In the genomic region with DNA sequence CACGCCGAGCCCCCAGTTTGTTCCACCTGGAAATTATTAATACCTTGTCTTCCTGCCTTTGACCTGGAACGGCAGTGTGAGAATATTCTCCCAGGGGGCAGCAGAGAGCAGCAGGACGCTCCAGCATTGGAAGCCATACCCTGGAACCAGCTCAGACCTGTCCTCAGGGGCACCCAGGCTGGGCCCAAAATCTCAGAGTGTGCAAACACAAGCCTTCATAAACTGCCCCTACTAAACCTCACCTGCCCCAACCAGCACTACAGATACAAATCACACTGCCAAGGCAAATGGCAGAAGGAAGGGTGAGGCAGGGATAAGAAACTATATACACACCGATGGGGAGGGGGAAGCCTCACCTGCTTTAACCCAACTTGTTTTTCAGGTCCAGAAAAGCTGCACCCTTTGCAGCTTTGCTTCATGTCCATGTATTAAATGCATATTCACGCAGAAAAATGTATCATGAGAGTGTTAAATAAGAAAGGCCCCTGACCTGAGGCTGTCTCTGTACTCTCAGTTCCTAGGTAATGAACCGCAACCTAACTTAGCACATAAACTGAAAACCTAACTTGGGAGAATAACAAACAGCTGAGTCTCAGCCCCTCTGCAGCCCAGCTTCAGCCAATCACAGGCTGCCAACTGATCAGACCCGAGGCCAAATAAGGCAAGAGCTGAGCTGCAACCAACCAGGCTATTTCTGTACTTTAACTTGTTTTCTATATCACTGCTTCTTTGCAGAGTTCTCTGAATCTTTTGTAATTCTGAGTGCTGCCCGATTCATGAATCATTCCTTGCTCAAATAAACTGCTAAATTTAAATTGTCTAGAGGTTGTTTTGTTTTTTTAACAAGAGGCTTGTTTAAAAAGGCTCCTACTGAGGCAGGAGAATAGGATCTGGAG, we compare ENCODE assay signal across 8 cellular contexts.
DNase-seq lines count a peak whose midpoint lies in the region; ATAC-seq, FAIRE-seq and TF ChIP-seq lines count a peak whose summit lies in the region.

No MANE protein-coding gene starts in this region.

- no peak overlapping the region for H4K91ac ChIP-seq in H9 (ENCODE audit: insufficient read length, low read depth, low read length)

- no peak overlapping the region for H3T11ph ChIP-seq in H9 (ENCODE audit: low read length)

- peak overlapping the region; percentile 36 for H4K5ac ChIP-seq in H9 (ENCODE audit: insufficient read length, low read depth, low read length)

- in situ Hi-C loops in SK-MEL-5 (cut with HindIII; ENCODE audit: low pct_unique_long_range_greater_than_20kb, low sequenced_read_pairs) = no loop called here

- H3K27ac ChIP-seq in H9 (ENCODE audit: insufficient read length, low read depth, low read length) (peak overlapping the region; percentile 24), hepatocyte (peak overlapping the region; percentile 39)

- H3K9ac ChIP-seq in H9 (ENCODE audit: extremely low read depth, insufficient read length, low read length) = peak overlapping the region; percentile 35

- no peaks in the 10 kb centered on the region for H3K9me3 Mint-ChIP-seq in H9
- no peaks in the 10 kb centered on the region for H3K9me3 Mint-ChIP-seq in activated naive CD4-positive, alpha-beta T cell treated with anti-CD3 and anti-CD28 coated beads, Interleukin-2, amount 50 U/mL, for 72 hours

- H3K27ac Mint-ChIP-seq in H9 = peak overlapping the region; percentile 60 to 89 (median 76); a peak in 5 of 7 replicates
- H3K27ac Mint-ChIP-seq in activated naive CD4-positive, alpha-beta T cell treated with anti-CD3 and anti-CD28 coated beads, Interleukin-2, amount 50 U/mL, for 72 hours = peak overlapping the region in 1 of 2 donors; percentile 71

- ATAC-seq in activated naive CD4-positive, alpha-beta T cell treated with anti-CD3 and anti-CD28 coated beads, Interleukin-2, amount 50 U/mL, for 72 hours = peak; percentile 84 to 91

- TF ChIP-seq CTCF in GM12872 (IDR thresholded peaks at IDR 0.05; ENCODE audit: insufficient read depth, low read depth, low read length) (peak; percentile 81), H9 (conservative IDR thresholded peaks at IDR 0.05) (peak; percentile 89), LNCAP (IDR thresholded peaks at IDR 0.05) (peak; percentile 83), hepatocyte (IDR thresholded peaks at IDR 0.05; ENCODE audit: poor library complexity) (peak; percentile 68)

- H3K18ac ChIP-seq in H9 (ENCODE audit: insufficient read length, low read depth, low read length) = peak overlapping the region; percentile 82

- H2AK5ac ChIP-seq in H9 (ENCODE audit: insufficient read length, low read length) = no peak overlapping the region

- no CpG with 5 or more reads among the region's 9 CpGs for WGBS in H9 (ENCODE audit: extremely low coverage, insufficient read length, low lambda C conversion rate)
- 61% methylated on average over 9 of the region's 9 CpGs for WGBS in hepatocyte (ENCODE audit: low lambda C conversion rate, missing lambda C conversion rate)

- FAIRE-seq in RCC 7860 (lab: Jason Lieb, UNC) = no peak

- H2BK120ac ChIP-seq in H9 (ENCODE audit: low read depth, low read length, poor library complexity, severe bottlenecking) = no peak overlapping the region

- H3K4me1 ChIP-seq in H9 (ENCODE audit: insufficient read depth, low read length) (peaks cover 3% of the 10 kb centered on the region; the same call in 1 of the 2 replicates), hepatocyte (ENCODE audit: insufficient read depth) (no peaks in the 10 kb centered on the region)

- no peak overlapping the region for H2BK5ac ChIP-seq in H9 (ENCODE audit: insufficient read length, low read length)

- no peaks in the 10 kb centered on the region for H3K9me3 ChIP-seq in H9 (ENCODE audit: control insufficient read depth, low read depth, low read length)
- H3K9me3 ChIP-seq in hepatocyte (ENCODE audit: low read depth) = no peaks in the 10 kb centered on the region

- H3K79me2 ChIP-seq in H9 (ENCODE audit: insufficient read depth, low read length) = no peaks in the 10 kb centered on the region
- H3K79me2 ChIP-seq in hepatocyte = no peaks in the 10 kb centered on the region

- H3K27me3 Mint-ChIP-seq in H9 (ENCODE audit: low read depth) = no peaks in the 10 kb centered on the region

- H2BK15ac ChIP-seq in H9 (ENCODE audit: low read depth, low read length) = no peak overlapping the region

- H3K79me1 ChIP-seq in H9 (ENCODE audit: insufficient read depth, low read depth, low read length, poor library complexity, severe bottlenecking) = no peaks in the 10 kb centered on the region

- no peak overlapping the region for H3K23ac ChIP-seq in H9 (ENCODE audit: insufficient read length, low read depth, low read length)

- peaks cover 11 to 16% of the 10 kb centered on the region in 2 experiments for H3K4me1 Mint-ChIP-seq in H9

- H2AFZ ChIP-seq in H9 (ENCODE audit: low read length) (peak overlapping the region; percentile 76), hepatocyte (peak overlapping the region; percentile 37)

- no peaks in the 10 kb centered on the region for H3K36me3 ChIP-seq in hepatocyte (replicated peaks; ENCODE audit: insufficient read depth, low read depth)

- H3K36me3 Mint-ChIP-seq in H9 (ENCODE audit: insufficient read depth in 1 of 3, low read depth in 3 of 3) = no peaks in the 10 kb centered on the region
- H3K36me3 Mint-ChIP-seq in activated naive CD4-positive, alpha-beta T cell treated with anti-CD3 and anti-CD28 coated beads, Interleukin-2, amount 50 U/mL, for 72 hours = no peaks in the 10 kb centered on the region

- H3K56ac ChIP-seq in H9 (ENCODE audit: insufficient read length, low read depth, low read length) = no peak overlapping the region

- DNase-seq in H9 = peak; percentile 79
- DNase-seq in SK-MEL-5 (ENCODE audit: low read depth, low spot score) = peak; percentile 70
- DNase-seq in activated naive CD4-positive, alpha-beta T cell treated with anti-CD3 and anti-CD28 coated beads, Interleukin-2, amount 50 U/mL, for 72 hours (ENCODE audit: low spot score in 2 of 2) = peak; percentile 72 to 73
- peak; percentile 79 for DNase-seq in hepatocyte (ENCODE audit: low spot score)
- DNase-seq in stimulated activated CD4-positive, alpha-beta T cell treated with anti-CD3 and anti-CD28 coated beads, Interleukin-12 subunit alpha, Interleukin-12 subunit beta, amount 100 ng/mL, for 24 hours (ENCODE audit: low read depth in 2 of 2) = peak; percentile 28 to 63
- DNase-seq in RCC 7860 (ENCODE audit: low spot score) = no peak

- no peak overlapping the region for H4K8ac ChIP-seq in H9 (replicated peaks; ENCODE audit: insufficient read length, low read depth, low read length)

- no peaks in the 10 kb centered on the region for H3K23me2 ChIP-seq in H9 (ENCODE audit: insufficient read length, low read depth, low read length, poor library complexity, severe bottlenecking)

- H3K27me3 ChIP-seq in H9 (ENCODE audit: insufficient read depth, low read length) (no peaks in the 10 kb centered on the region), hepatocyte (no peaks in the 10 kb centered on the region)

- peak overlapping the region; percentile 80; the same call in 1 of the 2 replicates for H3K14ac ChIP-seq in H9 (ENCODE audit: insufficient read depth, low read length)

- H3K4me2 ChIP-seq in H9 (ENCODE audit: insufficient read depth, insufficient read length, low read length) (no peak overlapping the region), hepatocyte (peak overlapping the region; percentile 9)

- no peak overlapping the region for H3K4ac ChIP-seq in H9 (ENCODE audit: low read depth, low read length)

- H3K4me3 Mint-ChIP-seq in H9 = no peak overlapping the region

- H3K4me3 ChIP-seq in hepatocyte = no peak overlapping the region

- H2BK12ac ChIP-seq in H9 (ENCODE audit: insufficient read length, low read depth, low read length) = no peak overlapping the region

- H2BK20ac ChIP-seq in H9 (ENCODE audit: low read depth, low read length, poor library complexity, severe bottlenecking) = no peak overlapping the region

- no peaks in the 10 kb centered on the region for H3K9me2 ChIP-seq in hepatocyte (replicated peaks; ENCODE audit: insufficient read depth)

- H4K20me1 ChIP-seq in H9 (ENCODE audit: control insufficient read depth, insufficient read depth, insufficient read length) (no peaks in the 10 kb centered on the region), hepatocyte (ENCODE audit: insufficient read depth, poor library complexity, severe bottlenecking) (no peaks in the 10 kb centered on the region)
